ENCODE assay signal across 21 cellular contexts in the genomic region with DNA sequence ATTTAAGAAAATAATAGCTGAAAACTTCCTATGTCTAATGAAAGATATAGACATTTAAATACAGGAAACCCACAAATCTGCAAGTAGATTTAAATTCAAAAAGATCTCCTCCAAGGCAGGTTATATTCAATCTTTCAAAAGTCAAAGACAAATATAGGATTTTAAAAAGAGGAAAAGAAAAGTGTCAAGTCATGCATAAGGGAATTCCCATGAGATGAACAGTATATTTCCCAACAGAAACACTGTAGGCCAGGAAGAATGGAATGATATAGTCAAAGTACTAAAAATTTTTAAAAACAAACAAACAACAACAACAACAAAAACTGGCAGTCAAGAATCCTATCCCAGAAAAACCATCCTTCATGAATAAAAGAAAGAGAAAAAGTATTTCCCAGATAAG.
DNase-seq lines count a peak whose midpoint lies in the region; ATAC-seq, FAIRE-seq and TF ChIP-seq lines count a peak whose summit lies in the region.
"Had no signal": no experiment of that assay in that cellular context is flagged by ENCODE, and none has a peak within 500 bp of the region (broad histone marks: within the 10 kb centered on the region; RNA-seq: fewer than 3 reads in every experiment).

No MANE protein-coding gene starts in this region.

- H3K4me1 ChIP-seq in A549, result no peaks in the 10 kb centered on the region
- H3K4me1 ChIP-seq: BE2C; BLaER1 treated with 17β-estradiol and CSF1 and Interleukin-3, amounts not matched to agents 10 nM and 100 nM had no signal

- in situ Hi-C loops in Caki2 (cut with HindIII; ENCODE audit: low pct_unique_long_range_greater_than_20kb, low sequenced_read_pairs), result no loop called here

- ATAC-seq in A549, result no peak
- ATAC-seq: GM23338, HCT116 had no signal

- no peak overlapping the region for H3K4me2 ChIP-seq in A549
- H3K4me2 ChIP-seq: BLaER1 treated with 17β-estradiol and CSF1 and Interleukin-3, amounts not matched to agents 10 nM and 100 nM; GM23338 had no signal

- CTCF ChIA-PET in A549 (lab: Yijun Ruan, JAX), result no interaction called here

- no peak overlapping the region for H3K4me3 ChIP-seq in A549
- H3K4me3 ChIP-seq: BLaER1 treated with 17β-estradiol and CSF1 and Interleukin-3, amounts not matched to agents 10 nM and 100 nM; GM23338 had no signal

- no peak for TF ChIP-seq CTCF in A549 (IDR thresholded peaks at IDR 0.05)

- FAIRE-seq in A549 (lab: Jason Lieb, UNC), result no peak
- FAIRE-seq: GM12891, GM18507 had no signal

- POLR2A ChIA-PET in A549 (lab: Yijun Ruan, JAX), result no interaction called here

- no peak for TF ChIP-seq POLR2A in A549 (IDR thresholded peaks at IDR 0.05; ENCODE audit: low read length)

- no peak for TF ChIP-seq EP300 in A549 (IDR thresholded peaks at IDR 0.05)

- peaks cover 15% of the 10 kb centered on the region; the same call in 2 of the 3 replicates for H3K9me3 ChIP-seq in A549
- H3K9me3 ChIP-seq: BE2C had no signal

- DNase-seq in A549 (ENCODE audit: low read depth in 1 of 2, low spot score in 1 of 2) (no peak), Caki2 (ENCODE audit: low read depth) (peak; percentile 17), OCI-M1 (lab: John Stamatoyannopoulos, UW) (peak; percentile 18), AG08396 (ENCODE audit: low spot score) (no peak)
- no peak for DNase-seq in stimulated activated CD8-positive, alpha-beta memory T cell treated with anti-CD3 and anti-CD28 coated beads, Interleukin-4, amount 100 ng/mL, for 48 hours
- DNase-seq in activated CD4-positive, alpha-beta T cell treated with anti-CD3 and anti-CD28 coated beads, Interleukin-2, amount 50 U/mL, for 1 hour, result no peak
- DNase-seq: AML-193; BE2C; Calu3; CD4-positive, alpha-beta T cell; CD8-positive, alpha-beta memory T cell; DMS53; DMS79 treated with DMSO at 0.1 percent for 48 hours; GF-D8; H9; HFFc6 had no signal

- H3K27ac ChIP-seq in A549, result no peak overlapping the region
- H3K27ac ChIP-seq: BLaER1 treated with 17β-estradiol and CSF1 and Interleukin-3, amounts not matched to agents 10 nM and 100 nM had no signal

- no peak for TF ChIP-seq RAD21 in A549 (conservative IDR thresholded peaks at IDR 0.05 in 1 of 2, IDR thresholded peaks at IDR 0.05 in 1 of 2)

TF ChIP-seq in A549, 52 proteins besides CTCF, POLR2A, EP300 and RAD21:
- TF ChIP-seq NFE2L2 (conservative IDR thresholded peaks at IDR 0.05; ENCODE audit: low read length) (peak; percentile 64), HDAC2 (IDR thresholded peaks at IDR 0.05) (no peak), MAFK (IDR thresholded peaks at IDR 0.05; ENCODE audit: partially characterized antibody) (peak; percentile 47), EHF (CRISPR knock-in tag; IDR thresholded peaks at IDR 0.05) (no peak), FOXS1 (CRISPR knock-in tag; IDR thresholded peaks at IDR 0.05) (no peak), ZNF302 (CRISPR knock-in tag; IDR thresholded peaks at IDR 0.05) (no peak)

Comparison
In these comparisons a context has a peak if more than half of its experiments do, and no peak if none do; other contexts are left out.
1. DNase-seq: peak in Caki2 (single experiment) and OCI-M1 (single experiment); none in A549 (0 of 2), stimulated activated CD8-positive, alpha-beta memory T cell treated with anti-CD3 and anti-CD28 coated beads, Interleukin-4, amount 100 ng/mL, for 48 hours (single experiment), AG08396 (single experiment) and activated CD4-positive, alpha-beta T cell treated with anti-CD3 and anti-CD28 coated beads, Interleukin-2, amount 50 U/mL, for 1 hour (single experiment).